In the genomic region with DNA sequence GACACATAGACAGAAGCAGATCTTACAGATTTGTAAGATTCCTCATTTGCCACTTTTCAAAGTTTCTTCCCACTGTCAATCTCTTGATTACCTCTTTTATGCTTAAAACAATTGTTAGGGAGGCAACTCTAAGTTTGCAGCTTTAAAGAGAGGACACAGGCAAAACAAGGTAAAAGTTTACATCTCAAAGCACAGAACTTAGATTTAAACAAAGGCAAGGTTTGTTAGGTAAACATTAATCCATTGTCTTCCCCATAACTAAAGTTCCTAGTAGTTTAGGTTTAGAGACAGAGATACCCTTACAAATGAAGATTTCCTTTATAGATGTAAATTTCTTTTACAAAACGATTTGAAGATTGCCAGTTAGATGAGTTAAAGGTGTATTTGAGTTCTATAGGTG, we compare ENCODE assay signal across 31 cellular contexts.
"Had no signal": no experiment of that assay in that cellular context is flagged by ENCODE, and none has a peak within 500 bp of the region (broad histone marks: within the 10 kb centered on the region; RNA-seq: fewer than 3 reads in every experiment).

No MANE protein-coding gene starts in this region.

- H3K27me3 ChIP-seq: body of pancreas, brain microvascular endothelial cell, breast epithelium had no signal

- DNase-seq: activated CD4-positive, alpha-beta memory T cell treated with anti-CD3 and anti-CD28 coated beads, Interleukin-2, amount 10 ng/mL, durations not matched to agents 7 days and 5 days; activated CD4-positive, alpha-beta T cell treated with anti-CD3 and anti-CD28 coated beads for 1 hour; activated CD4-positive, alpha-beta T cell treated with anti-CD3 and anti-CD28 coated beads for 36 hours; activated CD4-positive, alpha-beta T cell treated with anti-CD3 and anti-CD28 coated beads for 48 hours; activated CD4-positive, alpha-beta T cell treated with anti-CD3 and anti-CD28 coated beads, Interleukin-2, amount 10 ng/mL, durations not matched to agents 7 days and 5 days; activated CD4-positive, alpha-beta T cell treated with anti-CD3 and anti-CD28 coated beads, Interleukin-2, amount 50 U/mL, for 48 hours; activated CD4-positive, CD25-positive, alpha-beta regulatory T cell; activated CD8-positive, alpha-beta memory T cell treated with anti-CD3 and anti-CD28 coated beads for 24 hours; activated CD8-positive, alpha-beta memory T cell treated with anti-CD3 and anti-CD28 coated beads, Interleukin-2, amount 10 ng/mL, durations not matched to agents 7 days and 5 days; activated CD8-positive, alpha-beta memory T cell treated with anti-CD3 and anti-CD28 coated beads, Interleukin-2, amount 50 U/mL, for 48 hours; activated CD8-positive, alpha-beta T cell treated with anti-CD3 and anti-CD28 coated beads, Interleukin-2, amount 10 ng/mL, durations not matched to agents 7 days and 5 days; activated effector memory CD4-positive, alpha-beta T cell treated with Interleukin-2 at 50 U/mL for 16 hours; activated gamma-delta T cell; activated naive CD4-positive, alpha-beta T cell treated with anti-CD3 and anti-CD28 coated beads, Interleukin-2, amount 10 ng/mL, durations not matched to agents 7 days and 5 days; activated naive CD4-positive, alpha-beta T cell treated with Interleukin-2 at 50 U/mL for 16 hours; activated naive CD8-positive, alpha-beta T cell treated with anti-CD3 and anti-CD28 coated beads, Interleukin-2, amount 10 ng/mL, durations not matched to agents 7 days and 5 days; activated naive CD8-positive, alpha-beta T cell treated with anti-CD3 and anti-CD28 coated beads, Interleukin-2, amount 50 U/mL, for 24 hours; activated T-cell treated with anti-CD3 and anti-CD28 coated beads, Interleukin-2, amount 50 U/mL, for 24 hours; activated T-cell treated with anti-CD3 and anti-CD28 coated beads, Interleukin-2, amount 50 U/mL, for 48 hours; amygdala; anterior cingulate cortex; body of pancreas; brain microvascular endothelial cell; central memory CD4-positive, alpha-beta T cell; T-helper 1 cell; T-helper 2 cell; T-helper 9 cell had no signal

- H3K27ac ChIP-seq: body of pancreas, brain microvascular endothelial cell, breast epithelium, VCaP had no signal

- H3K4me3 ChIP-seq: body of pancreas, breast epithelium had no signal

- H3K36me3 ChIP-seq: brain microvascular endothelial cell, breast epithelium had no signal

- H3K4me1 ChIP-seq: body of pancreas, breast epithelium had no signal

- FAIRE-seq: astrocyte, TTC549 had no signal
